ENCODE assay signal across 8 cellular contexts in the genomic region with DNA sequence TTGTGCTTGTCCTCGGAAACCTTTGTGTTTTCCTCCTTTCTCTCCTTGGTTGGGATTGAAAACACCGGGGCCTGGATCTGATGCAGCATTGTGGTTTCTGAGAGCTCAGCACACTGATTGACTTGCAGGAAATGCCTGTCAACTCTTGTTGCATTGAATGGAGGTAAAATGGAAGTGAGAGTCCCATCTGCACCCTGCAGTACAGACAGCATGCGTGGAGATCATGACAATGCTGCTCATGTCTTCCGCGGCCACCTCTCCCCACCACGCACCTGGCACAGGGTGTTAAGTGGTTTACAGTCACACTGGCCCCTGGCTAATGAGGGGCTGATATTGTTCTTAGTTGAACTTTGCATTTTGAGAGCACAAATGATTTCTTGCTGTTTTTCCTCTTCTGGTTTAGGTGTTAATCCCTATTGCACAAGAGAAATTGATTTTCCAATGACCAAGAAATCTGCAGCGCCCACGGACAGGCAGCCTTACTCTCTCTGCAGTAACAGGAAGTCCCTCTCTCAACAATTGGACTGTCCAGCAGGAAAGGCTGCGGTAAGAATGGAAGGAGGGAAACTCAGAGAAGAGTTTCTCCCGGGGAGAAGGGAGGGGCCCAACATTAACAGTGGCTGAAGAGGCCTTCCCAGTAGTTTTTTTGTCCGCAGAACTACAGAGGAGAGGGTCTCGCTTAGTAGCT. TPM values are rescaled to one million over a fixed set of nuclear protein-coding genes. Genes with fewer than 3 reads are reported as not detected.
A peak's percentile ranks its signal among the peaks of the same experiment; 100 is the strongest.
DNase-seq lines count a peak whose midpoint lies in the region; ATAC-seq and TF ChIP-seq lines count a peak whose summit lies in the region.

No MANE protein-coding gene starts in this region.

- H3K27me3 Mint-ChIP-seq in chondrocyte (ENCODE audit: low read depth): peaks cover 8% of the 10 kb centered on the region

- peak; percentile 20 for ATAC-seq in HG03354 (IDR thresholded peaks at IDR 0.05; ENCODE audit: poor library complexity, severe bottlenecking, unreplicated experiment)

- CTCF ChIA-PET in RWPE1 (lab: Yijun Ruan, JAX): interaction anchor here (0.5 to 4.4 kb wide), 41 partner anchors 10 to 1105 kb away, joined by 3 to 103 read pairs (median 4); a partner anchor contains a TSS

- no peak overlapping the region for H3K27ac ChIP-seq in RWPE1

- peak overlapping the region; percentile 24 for H3K4me3 Mint-ChIP-seq in chondrocyte (ENCODE audit: unreplicated experiment)

- H3K9me3 Mint-ChIP-seq in chondrocyte (ENCODE audit: low read depth): no peaks in the 10 kb centered on the region

- TF ChIP-seq CTCF in chondrocyte (IDR thresholded peaks at IDR 0.05) (no peak), RWPE1 (conservative IDR thresholded peaks at IDR 0.05; ENCODE audit: low read depth) (no peak)

- peaks cover 17% of the 10 kb centered on the region for H3K4me1 Mint-ChIP-seq in chondrocyte (ENCODE audit: low read depth)

- DNase-seq in NCI-H748 (lab: John Stamatoyannopoulos, UW; ENCODE audit: unreplicated experiment): peak; percentile 29
- no peak for DNase-seq in NCI-H748 treated with DMSO at 0.1 percent for 48 hours (lab: John Stamatoyannopoulos, UW)
- no peak for DNase-seq in chondrocyte (ENCODE audit: low spot score)
- peak; percentile 17 for DNase-seq in retina
- no peak for DNase-seq in midbrain (lab: John Stamatoyannopoulos, UW)
- no peak for DNase-seq in activated CD8-positive, alpha-beta memory T cell treated with anti-CD3 and anti-CD28 coated beads, Interleukin-2, amount 50 U/mL, for 48 hours
- no peak for DNase-seq in RWPE1 (ENCODE audit: low spot score)

- POLR2A ChIA-PET in RWPE1 (lab: Yijun Ruan, JAX; ENCODE audit: low non-redundant PET): no interaction called here

- H3K36me3 Mint-ChIP-seq in chondrocyte (ENCODE audit: low read depth): peaks cover 2% of the 10 kb centered on the region

- H3K27ac Mint-ChIP-seq in chondrocyte (ENCODE audit: unreplicated experiment): no peak overlapping the region

RNA-seq across cellular contexts. Expression of a gene that starts 58.5 kb away (rescaled TPM):
- total RNA-seq in chondrocyte: 2.6 to 5.3 TPM (median 5.0 TPM) in 3 replicates

Comparison
In these comparisons a context has a peak if more than half of its experiments do, and no peak if none do; other contexts are left out.
1. DNase-seq: peak in NCI-H748 (single experiment) and retina (single experiment); none in NCI-H748 treated with DMSO at 0.1 percent for 48 hours (single experiment), chondrocyte (single experiment), midbrain (single experiment), activated CD8-positive, alpha-beta memory T cell treated with anti-CD3 and anti-CD28 coated beads, Interleukin-2, amount 50 U/mL, for 48 hours (single experiment) and RWPE1 (single experiment).